8 cellular contexts compared by ENCODE assay signal in the genomic region with DNA sequence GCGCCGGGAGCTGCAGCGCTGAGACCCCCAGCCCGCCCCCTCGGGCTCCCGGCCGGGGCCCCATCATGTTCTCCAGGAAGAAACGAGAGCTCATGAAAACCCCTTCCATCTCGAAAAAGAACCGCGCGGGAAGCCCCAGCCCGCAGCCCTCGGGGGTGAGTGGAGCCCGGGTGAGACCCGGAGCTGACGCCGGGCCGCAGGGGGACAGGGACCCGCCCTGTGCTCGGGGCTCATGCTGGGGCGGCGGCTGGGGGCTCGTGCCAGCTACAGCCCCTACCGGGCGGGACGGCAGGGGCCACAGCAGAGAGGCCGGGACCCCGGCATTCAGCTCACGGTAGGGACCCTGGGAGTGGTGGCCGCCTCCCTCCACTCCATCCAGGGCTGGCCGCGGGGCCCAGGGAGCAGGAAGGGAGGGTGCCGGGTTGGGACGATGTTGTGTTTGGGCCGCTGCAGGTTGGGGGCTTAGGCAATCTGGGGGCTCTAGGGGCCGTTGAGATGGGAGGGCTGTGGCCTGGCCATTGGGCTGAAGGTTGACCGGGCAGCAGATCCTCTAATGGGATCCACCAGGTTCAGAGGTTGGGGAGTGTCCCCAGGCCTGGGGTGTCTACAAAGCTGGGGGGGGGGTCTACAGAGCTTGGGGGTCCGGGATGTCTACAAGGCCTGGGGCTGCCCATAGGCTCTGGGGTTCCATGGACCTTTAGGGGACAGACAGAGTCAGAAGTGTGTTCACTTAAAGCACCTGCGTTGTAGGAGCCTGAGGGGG. TPM values are rescaled to one million over a fixed set of nuclear protein-coding genes. Genes with fewer than 3 reads are reported as not detected.
A peak's percentile ranks its signal among the peaks of the same experiment; 100 is the strongest.
DNase-seq lines count a peak whose midpoint lies in the region; ATAC-seq and TF ChIP-seq lines count a peak whose summit lies in the region.

No MANE protein-coding gene starts in this region.

- H3K27ac Mint-ChIP-seq in activated naive CD8-positive, alpha-beta T cell treated with anti-CD3 and anti-CD28 coated beads, Interleukin-2, amount 50 U/mL, for 24 hours = peak overlapping the region; percentile 73
- H3K27ac Mint-ChIP-seq in mesothelial cell of epicardium (no peak overlapping the region), endodermal cell (no peak overlapping the region)

- no peaks in the 10 kb centered on the region for H3K27me3 Mint-ChIP-seq in activated naive CD8-positive, alpha-beta T cell treated with anti-CD3 and anti-CD28 coated beads, Interleukin-2, amount 50 U/mL, for 24 hours
- peaks cover 49% of the 10 kb centered on the region for H3K27me3 Mint-ChIP-seq in mesothelial cell of epicardium (ENCODE audit: low read depth)
- peaks cover 58% of the 10 kb centered on the region for H3K27me3 Mint-ChIP-seq in endodermal cell (ENCODE audit: insufficient read depth)

- peak overlapping the region; percentile 84 for H3K4me3 Mint-ChIP-seq in activated naive CD8-positive, alpha-beta T cell treated with anti-CD3 and anti-CD28 coated beads, Interleukin-2, amount 50 U/mL, for 24 hours
- H3K4me3 Mint-ChIP-seq in mesothelial cell of epicardium (peak overlapping the region; percentile 36), endodermal cell (no peak overlapping the region)

- H3K36me3 Mint-ChIP-seq in activated naive CD8-positive, alpha-beta T cell treated with anti-CD3 and anti-CD28 coated beads, Interleukin-2, amount 50 U/mL, for 24 hours (ENCODE audit: low read depth) = peaks cover 20% of the 10 kb centered on the region
- H3K36me3 Mint-ChIP-seq in mesothelial cell of epicardium = no peaks in the 10 kb centered on the region
- no peaks in the 10 kb centered on the region for H3K36me3 Mint-ChIP-seq in endodermal cell (ENCODE audit: low read depth)

- H3K9me3 Mint-ChIP-seq in activated naive CD8-positive, alpha-beta T cell treated with anti-CD3 and anti-CD28 coated beads, Interleukin-2, amount 50 U/mL, for 24 hours = no peaks in the 10 kb centered on the region
- H3K9me3 Mint-ChIP-seq in mesothelial cell of epicardium (no peaks in the 10 kb centered on the region), endodermal cell (no peaks in the 10 kb centered on the region)

- H3K27me3 ChIP-seq in endodermal cell (ENCODE audit: control insufficient read depth, insufficient read depth, low read length, poor library complexity, severe bottlenecking) = peaks cover 79% of the 10 kb centered on the region

- H3K9me3 ChIP-seq in endodermal cell (ENCODE audit: control insufficient read depth, low read length) = no peaks in the 10 kb centered on the region

- peaks cover 5% of the 10 kb centered on the region for H3K4me1 ChIP-seq in endodermal cell (ENCODE audit: control insufficient read depth, insufficient read depth, low read length)

- H3K4me1 Mint-ChIP-seq in activated naive CD8-positive, alpha-beta T cell treated with anti-CD3 and anti-CD28 coated beads, Interleukin-2, amount 50 U/mL, for 24 hours = peaks cover 46% of the 10 kb centered on the region
- peaks cover 18% of the 10 kb centered on the region for H3K4me1 Mint-ChIP-seq in mesothelial cell of epicardium
- H3K4me1 Mint-ChIP-seq in endodermal cell = peaks cover 5% of the 10 kb centered on the region

- WGBS in endodermal cell (ENCODE audit: insufficient coverage in 1 of 2, insufficient read length in 1 of 2), 2 experiments = 23 to 28% methylated on average over 20 to 39 of the region's 40 CpGs

- TF ChIP-seq CTCF in mesothelial cell of epicardium (IDR thresholded peaks at IDR 0.05; ENCODE audit: unreplicated experiment) (no peak), endodermal cell (conservative IDR thresholded peaks at IDR 0.05) (no peak)

- peak; percentile 23 for ATAC-seq in GM19035 (IDR thresholded peaks at IDR 0.05; ENCODE audit: unreplicated experiment)
- peak; percentile 34 for ATAC-seq in activated naive CD8-positive, alpha-beta T cell treated with anti-CD3 and anti-CD28 coated beads, Interleukin-2, amount 50 U/mL, for 24 hours

- no peak overlapping the region for H3K9ac ChIP-seq in endodermal cell (ENCODE audit: extremely low read depth, low read length, poor library complexity, severe bottlenecking)

- DNase-seq in KG1 (lab: John Stamatoyannopoulos, UW) (peak; percentile 47), mesothelial cell of epicardium (ENCODE audit: low spot score in 2 of 2, unreplicated experiment in 2 of 2) (no peak), NCI-H2081 (lab: John Stamatoyannopoulos, UW) (no peak), NCI-H2171 (lab: John Stamatoyannopoulos, UW) (no peak), SIG-M5 (lab: John Stamatoyannopoulos, UW) (no peak), endodermal cell (no peak)
- no peak for DNase-seq in activated naive CD8-positive, alpha-beta T cell treated with anti-CD3 and anti-CD28 coated beads, Interleukin-2, amount 50 U/mL, for 24 hours

- H3K27ac ChIP-seq in endodermal cell (ENCODE audit: low read depth, low read length) = no peak overlapping the region

- H3K36me3 ChIP-seq in endodermal cell (ENCODE audit: control insufficient read depth, insufficient read depth, low read length) = no peaks in the 10 kb centered on the region

- H3K4me3 ChIP-seq in endodermal cell (ENCODE audit: low read length) = no peak overlapping the region

RNA-seq across cellular contexts. Expression of a gene that starts 0.6 kb away (rescaled TPM):
- total RNA-seq in mesothelial cell of epicardium = 2.4 to 3.8 TPM (median 3.2 TPM) in 3 replicates
- total RNA-seq in endodermal cell = 10 to 100 TPM; 14.8 to 17.1 TPM
- polyA plus RNA-seq in endodermal cell (2013, experiment 1 of 2) = 5.9 TPM
- polyA plus RNA-seq in endodermal cell (2013, experiment 2 of 2) = 4.8 TPM

RNA-seq across cellular contexts. Expression of a gene that starts 27.6 kb away (rescaled TPM):
- 18.0 to 22.5 TPM (median 20.1 TPM) in 3 replicates for total RNA-seq in mesothelial cell of epicardium
- total RNA-seq in endodermal cell = 10 to 100 TPM; 67.2 to 68.7 TPM
- 16.2 TPM for polyA plus RNA-seq in endodermal cell (2013, experiment 1 of 2)
- 16.2 TPM for polyA plus RNA-seq in endodermal cell (2013, experiment 2 of 2)

RNA-seq across cellular contexts. Expression of a gene that starts 27.7 kb away (rescaled TPM):
- total RNA-seq in mesothelial cell of epicardium (137 to 145 TPM (median 143 TPM) in 3 replicates), endodermal cell (100 to 1,000 TPM; 225 to 254 TPM)
- polyA plus RNA-seq in endodermal cell (2013, experiment 1 of 2) = 192 TPM
- polyA plus RNA-seq in endodermal cell (2013, experiment 2 of 2) = 174 TPM

RNA-seq across cellular contexts. Expression of a gene that starts 36.3 kb away (rescaled TPM):
- total RNA-seq in mesothelial cell of epicardium (190 to 208 TPM (median 201 TPM) in 3 replicates), endodermal cell (100 to 1,000 TPM; 331 to 449 TPM)
- 418 TPM for polyA plus RNA-seq in endodermal cell (2013, experiment 1 of 2)
- polyA plus RNA-seq in endodermal cell (2013, experiment 2 of 2) = 416 TPM

RNA-seq across cellular contexts. Expression of a gene that starts 41.1 kb away (rescaled TPM):
- 492 to 501 TPM (median 493 TPM) in 3 replicates for total RNA-seq in mesothelial cell of epicardium
- 100 to 1,000 TPM; 426 to 469 TPM for total RNA-seq in endodermal cell
- polyA plus RNA-seq in endodermal cell (2013, experiment 1 of 2) = 225 TPM
- polyA plus RNA-seq in endodermal cell (2013, experiment 2 of 2) = 200 TPM
